26 cellular contexts compared by ENCODE assay signal in genomic region chr16:159136-159849, GRCh38. TPM values are rescaled to one million over a fixed set of nuclear protein-coding genes. Genes with fewer than 3 reads are reported as not detected.
"Had no signal": no experiment of that assay in that cellular context is flagged by ENCODE, and none has a peak within 500 bp of the region (broad histone marks: within the 10 kb centered on the region; RNA-seq: fewer than 3 reads in every experiment).

No MANE protein-coding gene starts in this region.

- H3K36me3 ChIP-seq: lower lobe of right lung, thoracic aorta, WERI-Rb-1 had no signal

- H3K4me3 ChIP-seq: lower lobe of right lung, mucosa of descending colon, thoracic aorta had no signal

- H3K4me1 ChIP-seq: foreskin keratinocyte had no signal

- DNase-seq: activated CD4-positive, alpha-beta T cell treated with anti-CD3 and anti-CD28 coated beads for 1 hour; activated CD4-positive, alpha-beta T cell treated with anti-CD3 and anti-CD28 coated beads, Interleukin-2, amount 50 U/mL, for 1 hour; activated CD8-positive, alpha-beta T cell treated with anti-CD3 and anti-CD28 coated beads, Interleukin-2, amount 10 ng/mL, durations not matched to agents 7 days and 5 days; activated T-cell treated with anti-CD3 and anti-CD28 coated beads, Interleukin-2, amount 50 U/mL, for 24 hours; effector CD4-positive, alpha-beta T cell; erythroblast; foreskin keratinocyte; lower lobe of right lung; mesendoderm; mucosa of descending colon; occipital lobe; stimulated activated CD4-positive, alpha-beta T cell treated with anti-CD3 and anti-CD28 coated beads, Interleukin-4, amount 100 ng/mL, for 1 hour; stimulated activated naive CD4-positive, alpha-beta T cell; T-cell; WERI-Rb-1 had no signal

- H3K27ac ChIP-seq: foreskin keratinocyte, lower lobe of right lung, thoracic aorta, WERI-Rb-1 had no signal

- H3K9me3 ChIP-seq: lower lobe of right lung, mucosa of descending colon, thoracic aorta had no signal

- ATAC-seq: activated CD8-positive, alpha-beta T cell treated with anti-CD3 and anti-CD28 coated beads, Interleukin-2, amount 10 ng/mL, durations not matched to agents 7 days and 5 days; activated naive CD4-positive, alpha-beta T cell treated with anti-CD3 and anti-CD28 coated beads, Interleukin-2, amount 50 U/mL, for 72 hours; activated T-helper 17 cell treated with anti-CD3 and anti-CD28 coated beads, Interleukin-2, amount 50 U/mL, for 72 hours; foreskin keratinocyte; left lobe of liver; lower lobe of right lung; mucosa of descending colon; T-cell had no signal

RNA-seq across cellular contexts. Expression of gene HBM, which starts 6.5 kb away (rescaled TPM):
- total RNA-seq: activated CD8-positive, alpha-beta T cell treated with anti-CD3 and anti-CD28 coated beads, Interleukin-2, amount 10 ng/mL, durations not matched to agents 7 days and 5 days; activated naive CD4-positive, alpha-beta T cell treated with anti-CD3 and anti-CD28 coated beads, Interleukin-2, amount 50 U/mL, for 72 hours; activated T-helper 17 cell treated with anti-CD3 and anti-CD28 coated beads, Interleukin-2, amount 50 U/mL, for 72 hours; fibroblast of lung; foreskin keratinocyte; glomerular endothelial cell; kidney epithelial cell; lower lobe of right lung; mucosa of descending colon; renal cortical epithelial cell; T-cell; thoracic aorta had no signal
- polyA plus RNA-seq: aorta, fibroblast of lung, foreskin keratinocyte, neural cell had no signal

RNA-seq across cellular contexts. Expression of gene HBZ, which starts 6.8 kb away (rescaled TPM):
- total RNA-seq: activated CD8-positive, alpha-beta T cell treated with anti-CD3 and anti-CD28 coated beads, Interleukin-2, amount 10 ng/mL, durations not matched to agents 7 days and 5 days; activated naive CD4-positive, alpha-beta T cell treated with anti-CD3 and anti-CD28 coated beads, Interleukin-2, amount 50 U/mL, for 72 hours; activated T-helper 17 cell treated with anti-CD3 and anti-CD28 coated beads, Interleukin-2, amount 50 U/mL, for 72 hours; aorta; cardiac septum; fibroblast of lung; foreskin keratinocyte; glomerular endothelial cell; kidney epithelial cell; lower lobe of right lung; renal cortical epithelial cell; thoracic aorta had no signal
- polyA plus RNA-seq: aorta, fibroblast of lung, neural cell had no signal

RNA-seq across cellular contexts. Expression of gene HBA2, which starts 13.4 kb away (rescaled TPM):
- total RNA-seq: activated CD8-positive, alpha-beta T cell treated with anti-CD3 and anti-CD28 coated beads, Interleukin-2, amount 10 ng/mL, durations not matched to agents 7 days and 5 days; activated naive CD4-positive, alpha-beta T cell treated with anti-CD3 and anti-CD28 coated beads, Interleukin-2, amount 50 U/mL, for 72 hours; activated T-helper 17 cell treated with anti-CD3 and anti-CD28 coated beads, Interleukin-2, amount 50 U/mL, for 72 hours; fibroblast of lung; foreskin keratinocyte; glomerular endothelial cell; kidney epithelial cell; renal cortical epithelial cell had no signal
- polyA plus RNA-seq: fibroblast of lung, foreskin keratinocyte, neural cell had no signal

RNA-seq across cellular contexts. Expression of gene HBA1, which starts 17.2 kb away (rescaled TPM):
- total RNA-seq: activated CD8-positive, alpha-beta T cell treated with anti-CD3 and anti-CD28 coated beads, Interleukin-2, amount 10 ng/mL, durations not matched to agents 7 days and 5 days; activated naive CD4-positive, alpha-beta T cell treated with anti-CD3 and anti-CD28 coated beads, Interleukin-2, amount 50 U/mL, for 72 hours; activated T-helper 17 cell treated with anti-CD3 and anti-CD28 coated beads, Interleukin-2, amount 50 U/mL, for 72 hours; fibroblast of lung; foreskin keratinocyte; glomerular endothelial cell; kidney epithelial cell; renal cortical epithelial cell had no signal
- polyA plus RNA-seq: neural cell had no signal
